ENCODE assay signal across 9 cellular contexts in the genomic region with DNA sequence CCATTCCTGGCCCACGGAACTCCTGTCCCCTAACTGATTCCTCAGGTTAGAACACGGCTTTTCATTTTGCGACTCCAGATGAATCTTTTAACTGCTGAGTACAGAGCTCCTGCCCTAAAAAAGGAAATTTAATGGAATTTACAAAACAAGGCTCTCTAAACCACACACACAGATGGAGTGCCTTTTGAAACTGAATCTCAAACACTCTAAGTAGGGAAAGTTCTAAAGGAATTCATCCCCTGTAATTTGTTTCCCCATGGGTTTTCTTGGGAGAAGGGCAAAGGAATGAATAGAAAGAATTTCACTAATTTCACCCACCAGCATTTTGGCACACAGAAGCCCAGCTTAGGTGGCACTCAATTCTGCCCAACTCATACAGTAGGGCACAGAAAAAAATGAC.
DNase-seq lines count a peak whose midpoint lies in the region; ATAC-seq, FAIRE-seq and TF ChIP-seq lines count a peak whose summit lies in the region.
"Had no signal": no experiment of that assay in that cellular context is flagged by ENCODE, and none has a peak within 500 bp of the region (broad histone marks: within the 10 kb centered on the region; RNA-seq: fewer than 3 reads in every experiment).

No MANE protein-coding gene starts in this region.

- H3K36me3 ChIP-seq in BLaER1: peaks cover 55% of the 10 kb centered on the region
- peaks cover 51% of the 10 kb centered on the region; the same call in 1 of the 2 replicates for H3K36me3 ChIP-seq in OCI-LY1 (ENCODE audit: insufficient read depth, low read length)
- peaks cover 29% of the 10 kb centered on the region for H3K36me3 ChIP-seq in effector memory CD4-positive, alpha-beta T cell (ENCODE audit: control insufficient read depth, insufficient read depth, low read length)

- H3K9me2 ChIP-seq in OCI-LY1 (ENCODE audit: low read depth, low read length): no peaks in the 10 kb centered on the region

- H3K9me3 Mint-ChIP-seq in osteocyte (ENCODE audit: unreplicated experiment): no peaks in the 10 kb centered on the region

- H3K4me1 ChIP-seq in BLaER1 (peaks cover 100% of the 10 kb centered on the region), OCI-LY1 (ENCODE audit: insufficient read depth, low read length, severe bottlenecking) (peaks cover 84% of the 10 kb centered on the region)
- peaks cover 45% of the 10 kb centered on the region for H3K4me1 ChIP-seq in effector memory CD4-positive, alpha-beta T cell (ENCODE audit: control insufficient read depth, insufficient read depth, low read length, poor library complexity, severe bottlenecking)

- H3K79me2 ChIP-seq in OCI-LY1 (ENCODE audit: insufficient read depth, low read length): no peaks in the 10 kb centered on the region

- H3F3A ChIP-seq in OCI-LY1 (ENCODE audit: insufficient read depth, low read length): peaks cover 3% of the 10 kb centered on the region

- ATAC-seq in GM21423 (IDR thresholded peaks at IDR 0.05; ENCODE audit: unreplicated experiment): no peak
- ATAC-seq in HG02884 (IDR thresholded peaks at IDR 0.05; ENCODE audit: unreplicated experiment): no peak

- no peak overlapping the region for H2AFZ ChIP-seq in OCI-LY1 (ENCODE audit: low read length)

- H3K4me1 Mint-ChIP-seq in osteocyte (ENCODE audit: unreplicated experiment): peaks cover 41% of the 10 kb centered on the region

- peak overlapping the region; percentile 96 for H3K27ac ChIP-seq in BLaER1
- H3K27ac ChIP-seq in OCI-LY1 (ENCODE audit: low read depth, low read length, poor library complexity, severe bottlenecking): peak overlapping the region; percentile 98
- H3K27ac ChIP-seq in effector memory CD4-positive, alpha-beta T cell (ENCODE audit: insufficient read depth, low read length, poor library complexity, severe bottlenecking): peak overlapping the region; percentile 58

- FAIRE-seq in GM12892 (lab: Jason Lieb, UNC): no peak

- TF ChIP-seq POLR2A in GM12892 (IDR thresholded peaks at IDR 0.05; ENCODE audit: low read depth, low read length): no peak

- no peak for DNase-seq in effector memory CD4-positive, alpha-beta T cell
- no peak for DNase-seq in osteocyte (ENCODE audit: extremely low spot score, unreplicated experiment)
- no peak for DNase-seq in T1000 (lab: John Stamatoyannopoulos, UW)
- no peak for DNase-seq in GM12892 (ENCODE audit: insufficient read length)
- DNase-seq: activated CD4-positive, alpha-beta T cell treated with anti-CD3 and anti-CD28 coated beads, Interleukin-2, amount 50 U/mL, for 4 hours had no signal

- H3K27me3 ChIP-seq in BLaER1 (no peaks in the 10 kb centered on the region), OCI-LY1 (ENCODE audit: insufficient read depth, low read length) (no peaks in the 10 kb centered on the region)
- H3K27me3 ChIP-seq in effector memory CD4-positive, alpha-beta T cell (replicated peaks; ENCODE audit: control insufficient read depth, insufficient read depth, low read length, poor library complexity, severe bottlenecking): no peaks in the 10 kb centered on the region

- H4K20me1 ChIP-seq in BLaER1 (no peaks in the 10 kb centered on the region), OCI-LY1 (ENCODE audit: insufficient read depth, low read length) (no peaks in the 10 kb centered on the region)

- H3K9me3 ChIP-seq in BLaER1 (no peaks in the 10 kb centered on the region), OCI-LY1 (ENCODE audit: low read length) (no peaks in the 10 kb centered on the region)
- H3K9me3 ChIP-seq in effector memory CD4-positive, alpha-beta T cell (ENCODE audit: control insufficient read depth, low read length): no peaks in the 10 kb centered on the region

- no peaks in the 10 kb centered on the region for H3K27me3 Mint-ChIP-seq in osteocyte (ENCODE audit: unreplicated experiment)

- H3K4me3 Mint-ChIP-seq in osteocyte (ENCODE audit: unreplicated experiment): peak overlapping the region; percentile 0

- peak overlapping the region; percentile 84 for H3K9ac ChIP-seq in BLaER1
- H3K9ac ChIP-seq in OCI-LY1 (ENCODE audit: low read length): peak overlapping the region; percentile 63; the same call in 1 of the 2 replicates

- peak overlapping the region; percentile 86 for H3K27ac Mint-ChIP-seq in osteocyte (ENCODE audit: unreplicated experiment)

- H3K4me2 ChIP-seq in BLaER1: peak overlapping the region; percentile 83
- H3K4me2 ChIP-seq in OCI-LY1 (ENCODE audit: low read length): peak overlapping the region; percentile 58; the same call in 1 of the 2 replicates

- H3K36me3 Mint-ChIP-seq in osteocyte (ENCODE audit: unreplicated experiment): peaks cover 16% of the 10 kb centered on the region

- 0 out of 2 replicates have a peak overlapping the region, but pooled peaks have one; percentile 59 for H3K4me3 ChIP-seq in BLaER1
- peak overlapping the region; percentile 59 for H3K4me3 ChIP-seq in OCI-LY1 (ENCODE audit: low read depth, low read length, poor library complexity, severe bottlenecking)
- no peak overlapping the region for H3K4me3 ChIP-seq in effector memory CD4-positive, alpha-beta T cell (ENCODE audit: insufficient read depth, low read depth, low read length, poor library complexity, severe bottlenecking)

- TF ChIP-seq CTCF in OCI-LY1 (IDR thresholded peaks at IDR 0.05; ENCODE audit: low read length) (no peak), osteocyte (IDR thresholded peaks at IDR 0.05) (no peak)
